Comparison of ENCODE assay signal across 14 cellular contexts in the genomic region with DNA sequence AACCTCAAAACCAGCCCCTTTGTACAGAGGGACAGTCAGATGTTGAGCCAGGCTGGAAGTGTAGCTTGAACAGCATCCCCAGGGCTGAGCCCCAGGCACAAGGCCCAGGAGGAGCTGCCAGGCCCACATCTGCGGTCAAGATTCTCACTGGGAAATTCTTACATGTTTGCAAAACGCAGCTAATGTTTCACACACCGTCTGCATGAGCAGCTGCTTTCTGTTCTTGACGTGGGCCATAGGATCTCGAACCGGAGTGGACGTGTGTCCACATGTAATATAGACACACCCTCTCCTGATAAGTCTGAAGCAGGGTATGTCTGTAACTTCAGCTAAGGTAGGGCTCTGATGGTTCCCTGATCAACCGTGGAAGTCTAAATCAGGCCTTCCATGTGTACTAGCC. TPM values are rescaled to one million over a fixed set of nuclear protein-coding genes. Genes with fewer than 3 reads are reported as not detected.
DNase-seq lines count a peak whose midpoint lies in the region; TF ChIP-seq lines count a peak whose summit lies in the region.
"Had no signal": no experiment of that assay in that cellular context is flagged by ENCODE, and none has a peak within 500 bp of the region (broad histone marks: within the 10 kb centered on the region; RNA-seq: fewer than 3 reads in every experiment).

No MANE protein-coding gene starts in this region.

- DNase-seq in amniotic epithelial cell (ENCODE audit: low read depth) = peak; percentile 87
- DNase-seq in foreskin fibroblast = peak; percentile 70 to 87
- DNase-seq in ovary = peak in 3 of 5 donors; percentile 33 to 60 (median 47)
- peak in 1 of 2 donors; percentile 92 for DNase-seq in vagina (ENCODE audit: extremely low spot score in 2 of 2)
- DNase-seq in medulla oblongata (ENCODE audit: extremely low spot score) = no peak
- DNase-seq in D341Med (ENCODE audit: low spot score) = no peak
- DNase-seq in activated CD4-positive, alpha-beta T cell treated with anti-CD3 and anti-CD28 coated beads for 48 hours = no peak
- DNase-seq: activated naive CD4-positive, alpha-beta T cell; GOT3; NCI-H1436 treated with DMSO at 0.1 percent for 48 hours; SK-N-SH; stimulated activated CD4-positive, alpha-beta T cell treated with anti-CD3 and anti-CD28 coated beads, Interleukin-2, amount 100 ng/mL, for 48 hours had no signal

- H3K36me3 ChIP-seq in ovary (no peaks in the 10 kb centered on the region), vagina (no peaks in the 10 kb centered on the region)

- TF ChIP-seq CTCF in foreskin fibroblast (IDR thresholded peaks at IDR 0.05; ENCODE audit: low read depth, low read length) = no peak
- no peak for TF ChIP-seq CTCF in ovary (IDR thresholded peaks at IDR 0.05)
- no peak for TF ChIP-seq CTCF in vagina (IDR thresholded peaks at IDR 0.05)

- intact Hi-C loops in ovary (cut with DNase I) = no loop called here
- intact Hi-C loops in vagina (cut with DNase I) = loop anchor here (10.0 kb wide), 1 partner anchor 382 kb away; no protein-coding TSS in a partner anchor

- 17 to 29% (median 25%) methylated on average over 8 of the region's 8 CpGs for WGBS in ovary, 3 donors

- H3K4me1 ChIP-seq in ovary (ENCODE audit: insufficient read depth) = peaks cover 7% of the 10 kb centered on the region
- H3K4me1 ChIP-seq in vagina = peaks cover 18% of the 10 kb centered on the region

- H3K9me3 ChIP-seq in ovary (no peaks in the 10 kb centered on the region), vagina (no peaks in the 10 kb centered on the region)
- H3K9me3 ChIP-seq: SK-N-SH had no signal

- no peak for TF ChIP-seq EP300 in ovary (IDR thresholded peaks at IDR 0.05)

- H3K27me3 ChIP-seq in ovary (no peaks in the 10 kb centered on the region), vagina (no peaks in the 10 kb centered on the region)

- TF ChIP-seq POLR2A in ovary (IDR thresholded peaks at IDR 0.05) (no peak), vagina (IDR thresholded peaks at IDR 0.05) (no peak)

- H3K27ac ChIP-seq in ovary = peak overlapping the region in 1 of 2 donors; percentile 46
- H3K27ac ChIP-seq in vagina = peak overlapping the region; percentile 68
- H3K27ac ChIP-seq: epithelial cell of prostate had no signal

- H3K4me3 ChIP-seq in foreskin fibroblast (ENCODE audit: low read depth in 1 of 2, low read length in 2 of 2) (peak overlapping the region in 1 of 2 donors; percentile 29), ovary (no peak overlapping the region), vagina (no peak overlapping the region)
- H3K4me3 ChIP-seq: K562 had no signal

RNA-seq across cellular contexts. Expression of gene TRAF3IP2, which starts 41.3 kb away (rescaled TPM):
- total RNA-seq in ovary (10 to 100 TPM; 14.9 to 43.0 (median 23.8) TPM), vagina (35.1 TPM)
- polyA plus RNA-seq in ovary = 10 to 100 TPM; 19.2 to 26.0 TPM

Comparison
In these comparisons a context has a peak if more than half of its experiments do, and no peak if none do; other contexts are left out.
1. DNase-seq: peak in amniotic epithelial cell (single experiment), foreskin fibroblast (2 of 2) and ovary (3 of 5); none in medulla oblongata (single experiment), D341Med (single experiment) and activated CD4-positive, alpha-beta T cell treated with anti-CD3 and anti-CD28 coated beads for 48 hours (single experiment).